13 cellular contexts compared by ENCODE assay signal in genomic region chr15:90364251-90364650, GRCh38. TPM values are rescaled to one million over a fixed set of nuclear protein-coding genes. Genes with fewer than 3 reads are reported as not detected.
DNase-seq lines count a peak whose midpoint lies in the region; ATAC-seq, FAIRE-seq and TF ChIP-seq lines count a peak whose summit lies in the region.
"Had no signal": no experiment of that assay in that cellular context is flagged by ENCODE, and none has a peak within 500 bp of the region (broad histone marks: within the 10 kb centered on the region; RNA-seq: fewer than 3 reads in every experiment).

No MANE protein-coding gene starts in this region.

- H3K36me3 ChIP-seq in brain microvascular endothelial cell (replicated peaks) (no peaks in the 10 kb centered on the region), keratinocyte (ENCODE audit: control insufficient read depth in 2 of 2, extremely low read depth in 1 of 2, insufficient read depth in 2 of 2, low read length in 2 of 2) (peaks cover 3 to 5% of the 10 kb centered on the region in 2 experiments)
- H3K36me3 ChIP-seq in CD8-positive, alpha-beta memory T cell (ENCODE audit: insufficient read depth, low read length), result no peaks in the 10 kb centered on the region
- H3K36me3 ChIP-seq: colonic mucosa, thoracic aorta had no signal

- DNase-seq in AG08395 (ENCODE audit: low spot score), result peak; percentile 53
- peak; percentile 64 for DNase-seq in HS-5 (ENCODE audit: low read depth)
- no peak for DNase-seq in brain microvascular endothelial cell
- DNase-seq in keratinocyte (ENCODE audit: low read depth, low spot score), result peak; percentile 48
- DNase-seq in CD8-positive, alpha-beta memory T cell, result no peak
- no peak for DNase-seq in central memory CD4-positive, alpha-beta T cell
- DNase-seq: activated B cell treated with CpG ODN at 0.5 μM for 24 hours; activated effector memory CD4-positive, alpha-beta T cell treated with Interleukin-2 at 50 U/mL for 16 hours; colonic mucosa had no signal

- peak overlapping the region; percentile 55 for H3K27ac ChIP-seq in brain microvascular endothelial cell
- peak overlapping the region; percentile 97 for H3K27ac ChIP-seq in keratinocyte (ENCODE audit: control insufficient read depth, insufficient read depth, low read length)
- H3K27ac ChIP-seq in CD8-positive, alpha-beta memory T cell (ENCODE audit: low read depth, low read length), result no peak overlapping the region
- H3K27ac ChIP-seq: C4-2B, colonic mucosa, thoracic aorta had no signal

- POLR2A ChIA-PET in CD8-positive, alpha-beta memory T cell (lab: Charles Lee), result no interaction called here

- no peaks in the 10 kb centered on the region for H3K79me2 ChIP-seq in keratinocyte (ENCODE audit: control insufficient read depth, insufficient read depth, low read length)

- H3K27me3 Mint-ChIP-seq in CD8-positive, alpha-beta memory T cell, result no peaks in the 10 kb centered on the region
- H3K27me3 Mint-ChIP-seq: activated B cell treated with CpG ODN at 0.5 μM for 24 hours had no signal

- ATAC-seq in GM18858 (IDR thresholded peaks at IDR 0.05; ENCODE audit: unreplicated experiment), result no peak
- ATAC-seq in HG03175 (IDR thresholded peaks at IDR 0.05; ENCODE audit: unreplicated experiment), result no peak

- CTCF ChIA-PET in CD8-positive, alpha-beta memory T cell (lab: Charles Lee), result interaction anchor here (1.2 to 6.0 kb wide), 3 partner anchors 24 to 118 kb away, joined by 3 to 53 read pairs (median 22); partner anchors contain the start of gene IQGAP1

- H3K9me3 Mint-ChIP-seq in CD8-positive, alpha-beta memory T cell, result no peaks in the 10 kb centered on the region
- H3K9me3 Mint-ChIP-seq: activated B cell treated with CpG ODN at 0.5 μM for 24 hours had no signal

- H3K9me1 ChIP-seq in keratinocyte (ENCODE audit: control insufficient read depth, extremely low read depth, insufficient read depth, low read length), result no peaks in the 10 kb centered on the region

- H2AFZ ChIP-seq in keratinocyte (ENCODE audit: control insufficient read depth, low read length), result peak overlapping the region; percentile 40

- H3K27me3 ChIP-seq in brain microvascular endothelial cell (replicated peaks) (no peaks in the 10 kb centered on the region), keratinocyte (ENCODE audit: control insufficient read depth, extremely low read depth, insufficient read depth, low read length) (no peaks in the 10 kb centered on the region)
- no peaks in the 10 kb centered on the region for H3K27me3 ChIP-seq in CD8-positive, alpha-beta memory T cell (ENCODE audit: insufficient read depth, low read length, poor library complexity, severe bottlenecking)
- H3K27me3 ChIP-seq: colonic mucosa had no signal

- H3K36me3 Mint-ChIP-seq in CD8-positive, alpha-beta memory T cell, result no peaks in the 10 kb centered on the region

- peak overlapping the region in 3 of 8 donors; percentile 14 to 68 (median 18) for H3K27ac Mint-ChIP-seq in CD8-positive, alpha-beta memory T cell
- H3K27ac Mint-ChIP-seq: activated B cell treated with CpG ODN at 0.5 μM for 24 hours had no signal

- H3K4me3 Mint-ChIP-seq in CD8-positive, alpha-beta memory T cell, result no peak overlapping the region
- H3K4me3 Mint-ChIP-seq: activated B cell treated with CpG ODN at 0.5 μM for 24 hours had no signal

- peaks cover 15 to 24% (median 22%) of the 10 kb centered on the region in 3 donors for H3K4me1 Mint-ChIP-seq in CD8-positive, alpha-beta memory T cell

- H3K4me1 ChIP-seq in keratinocyte (ENCODE audit: control insufficient read depth, extremely low read depth, insufficient read depth, low read length), result peaks cover 34% of the 10 kb centered on the region
- peaks cover 9% of the 10 kb centered on the region for H3K4me1 ChIP-seq in CD8-positive, alpha-beta memory T cell (ENCODE audit: insufficient read depth, low read length)

- no peaks in the 10 kb centered on the region for H4K20me1 ChIP-seq in keratinocyte (ENCODE audit: control insufficient read depth, extremely low read depth, insufficient read depth, low read length)

- H3K9me3 ChIP-seq in keratinocyte (ENCODE audit: control insufficient read depth, low read depth, low read length), result no peaks in the 10 kb centered on the region
- no peaks in the 10 kb centered on the region for H3K9me3 ChIP-seq in CD8-positive, alpha-beta memory T cell (ENCODE audit: low read length)
- H3K9me3 ChIP-seq: colonic mucosa, thoracic aorta had no signal

- in situ Hi-C loops in brain microvascular endothelial cell (cut with HindIII; ENCODE audit: low pct_ligation_motif_present, low sequenced_read_pairs), result no loop called here

- peak overlapping the region; percentile 43 for H3K9ac ChIP-seq in keratinocyte (ENCODE audit: control insufficient read depth, extremely low read depth, insufficient read depth, low read length)

- no peak for TF ChIP-seq CTCF in brain microvascular endothelial cell (IDR thresholded peaks at IDR 0.05; ENCODE audit: low read depth, low read length, missing control alignments)
- no peak for TF ChIP-seq CTCF in keratinocyte (optimal IDR thresholded peaks at IDR 0.05 in 1 of 3, IDR thresholded peaks at IDR 0.05 in 1 of 3, conservative IDR thresholded peaks at IDR 0.05 in 1 of 3; ENCODE audit: extremely low read depth in 1 of 3, insufficient read depth in 2 of 3, low read length in 3 of 3)

- dilution Hi-C loops in keratinocyte (cut with MboI; ENCODE audit: extremely low pct_ligation_motif_present, low sequenced_read_pairs), result no loop called here

- H3K4me3 ChIP-seq in brain microvascular endothelial cell (ENCODE audit: low read depth, low read length), result no peak overlapping the region
- H3K4me3 ChIP-seq in keratinocyte (ENCODE audit: control insufficient read depth in 2 of 3, extremely low read depth in 1 of 3, insufficient read depth in 2 of 3, low read depth in 1 of 3, low read length in 3 of 3), result no peak overlapping the region
- no peak overlapping the region for H3K4me3 ChIP-seq in CD8-positive, alpha-beta memory T cell (ENCODE audit: low read length)
- H3K4me3 ChIP-seq: colonic mucosa, thoracic aorta had no signal

- peak; percentile 74 for FAIRE-seq in keratinocyte (lab: Jason Lieb, UNC)

- H3K4me2 ChIP-seq in keratinocyte (ENCODE audit: control insufficient read depth, extremely low read depth, insufficient read depth, low read depth, low read length), result peak overlapping the region; percentile 40

RNA-seq across cellular contexts. Expression of gene ZNF774, which starts 12.2 kb away (rescaled TPM):
- 2.0 to 2.3 TPM (median 2.2 TPM) in 3 replicates for polyA plus RNA-seq in keratinocyte
- polyA plus RNA-seq in keratinocyte (2011; ENCODE audit: low read depth), result 1.1 TPM
- 1.1 and 1.5 TPM in 2 replicates for polyA plus RNA-seq in keratinocyte (2011; cell fraction: cytosol; rRNA removed)
- polyA plus RNA-seq in keratinocyte (2011; cell fraction: nucleus; rRNA removed), result 2.6 and 2.8 TPM in 2 replicates
- 0.78 and 1.5 TPM in 2 replicates for polyA plus RNA-seq in keratinocyte (2012; ENCODE audit: low replicate concordance)
- 0.72 to 1.8 TPM (median 1.4 TPM) in 3 replicates for polyA minus RNA-seq in keratinocyte
- polyA minus RNA-seq in keratinocyte (2011; cell fraction: cytosol; rRNA and poly(A)+ RNA removed), result 0.38 TPM
- 0.74 and 2.2 TPM in 2 replicates for polyA minus RNA-seq in keratinocyte (2011; cell fraction: nucleus; rRNA and poly(A)+ RNA removed)
- total RNA-seq in CD8-positive, alpha-beta memory T cell, result under 1 TPM; 0.50 to 0.64 TPM
- polyA plus RNA-seq in CD8-positive, alpha-beta memory T cell, result not detected

RNA-seq across cellular contexts. Expression of gene IQGAP1, which starts 23.8 kb away (rescaled TPM):
- polyA plus RNA-seq in keratinocyte, result 219 to 310 TPM (median 253 TPM) in 3 replicates
- polyA plus RNA-seq in keratinocyte (2011; ENCODE audit: low read depth), result 1,067 TPM
- 127 and 198 TPM in 2 replicates for polyA plus RNA-seq in keratinocyte (2011; cell fraction: cytosol; rRNA removed)
- polyA plus RNA-seq in keratinocyte (2011; cell fraction: nucleus; rRNA removed), result 543 and 692 TPM in 2 replicates
- 163 and 252 TPM in 2 replicates for polyA plus RNA-seq in keratinocyte (2012; ENCODE audit: low replicate concordance)
- 189 to 616 TPM (median 435 TPM) in 3 replicates for polyA minus RNA-seq in keratinocyte
- polyA minus RNA-seq in keratinocyte (2011; cell fraction: cytosol; rRNA and poly(A)+ RNA removed), result 205 TPM
- 533 and 899 TPM in 2 replicates for polyA minus RNA-seq in keratinocyte (2011; cell fraction: nucleus; rRNA and poly(A)+ RNA removed)
- 100 to 1,000 TPM; 173 to 176 TPM for total RNA-seq in CD8-positive, alpha-beta memory T cell
- 151 TPM for polyA plus RNA-seq in CD8-positive, alpha-beta memory T cell

Comparison
In these comparisons a context has a peak if more than half of its experiments do, and no peak if none do; other contexts are left out.
1. DNase-seq: peak in AG08395 (single experiment), HS-5 (single experiment) and keratinocyte (single experiment); none in brain microvascular endothelial cell (single experiment), CD8-positive, alpha-beta memory T cell (0 of 5) and central memory CD4-positive, alpha-beta T cell (single experiment).